In the genomic region with DNA sequence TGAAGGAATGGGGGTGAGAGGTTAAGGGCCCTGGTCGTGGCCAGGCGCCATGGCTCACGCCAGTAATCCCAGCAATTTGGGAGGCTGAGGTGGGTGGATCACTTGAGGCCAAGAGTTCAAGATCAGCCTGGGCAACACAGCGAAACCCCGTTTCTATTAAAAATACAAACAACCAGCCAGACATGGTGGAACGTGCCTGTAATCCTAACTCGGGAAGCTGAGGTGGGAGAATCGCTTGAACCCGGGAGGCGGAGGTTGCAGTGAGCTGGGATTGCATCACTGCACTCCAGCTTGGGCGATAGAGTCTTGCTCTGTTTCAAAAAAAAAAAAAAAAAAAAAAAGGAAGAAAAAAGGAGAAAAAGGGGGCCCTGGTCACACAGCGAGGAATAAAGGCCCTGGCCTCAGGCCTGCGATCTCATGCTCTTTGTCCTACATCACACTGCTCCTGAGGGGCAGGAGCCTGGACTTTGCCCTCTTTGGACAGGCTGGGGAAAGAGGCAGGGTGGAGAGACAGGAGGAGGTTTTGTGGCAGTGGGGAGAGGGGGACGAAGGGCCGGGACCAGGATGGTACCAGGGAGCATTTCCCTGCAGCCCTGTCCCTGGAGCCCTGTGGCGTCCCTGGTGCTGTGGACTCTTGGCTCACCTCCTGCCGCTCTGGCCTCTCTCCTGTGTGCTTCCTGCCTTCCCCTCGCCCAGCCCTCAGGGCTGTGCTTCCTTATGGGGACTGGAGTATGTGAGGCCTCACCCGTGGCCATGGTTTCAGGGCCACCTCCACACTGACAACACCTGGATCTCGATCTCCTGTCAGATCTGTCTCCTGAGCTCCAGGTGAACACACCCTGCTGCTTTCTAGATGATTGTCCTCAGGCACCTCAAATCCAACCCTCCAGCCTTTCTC, we compare ENCODE assay signal across 1 cellular context.
A peak's percentile ranks its signal among the peaks of the same experiment; 100 is the strongest.
TF ChIP-seq lines count a peak whose summit lies in the region.

No MANE protein-coding gene starts in this region.

TF ChIP-seq in HepG2, 621 proteins besides CTCF, POLR2A, EP300 and RAD21 (continued from another document and continues in another):
- TF ChIP-seq KLF16 (CRISPR knock-in tag; IDR thresholded peaks at IDR 0.05) (peak in 1 of 2 experiments; percentile 83; a peak in 2 of 4 replicates), ZNF446 (CRISPR knock-in tag; IDR thresholded peaks at IDR 0.05) (0 out of 2 replicates have a peak, but pooled peaks have one; percentile 68), ETV6 (CRISPR knock-in tag; conservative IDR thresholded peaks at IDR 0.05) (no peak; the same call in 1 of the 2 replicates), ZNF501 (CRISPR knock-in tag; IDR thresholded peaks at IDR 0.05) (peak; percentile 61; the same call in 1 of the 2 replicates), ZNF232 (CRISPR knock-in tag; IDR thresholded peaks at IDR 0.05; ENCODE audit: borderline replicate concordance) (no peak), AGO2 (optimal IDR thresholded peaks at IDR 0.05; ENCODE audit: low read depth, low read length) (peak; percentile 35), ZNF766 (CRISPR knock-in tag; IDR thresholded peaks at IDR 0.05; ENCODE audit: borderline replicate concordance) (no peak; the same call in 1 of the 2 replicates), MZF1 (CRISPR knock-in tag; IDR thresholded peaks at IDR 0.05; ENCODE audit: borderline replicate concordance) (no peak), IRF2 (CRISPR knock-in tag; IDR thresholded peaks at IDR 0.05) (peak; percentile 73; the same call in 1 of the 2 replicates), SYNCRIP (IDR thresholded peaks at IDR 0.05; ENCODE audit: insufficient read depth, low read depth, low read length) (no peak), XBP1 (CRISPR knock-in tag; IDR thresholded peaks at IDR 0.05) (no peak), ZBTB42 (CRISPR knock-in tag; IDR thresholded peaks at IDR 0.05) (peak; percentile 87), ZNF615 (CRISPR knock-in tag; IDR thresholded peaks at IDR 0.05; ENCODE audit: borderline replicate concordance) (0 out of 2 replicates have a peak, but pooled peaks have one; percentile 68), SP1 (IDR thresholded peaks at IDR 0.05) (no peak), SP1 (CRISPR knock-in tag; IDR thresholded peaks at IDR 0.05) (0 out of 2 replicates have a peak, but pooled peaks have one; percentile 13), ZNF737 (CRISPR knock-in tag; IDR thresholded peaks at IDR 0.05; ENCODE audit: borderline replicate concordance) (no peak), ZFP36L1 (CRISPR knock-in tag; IDR thresholded peaks at IDR 0.05) (0 out of 2 replicates have a peak, but pooled peaks have one; percentile 79), ZNF136 (CRISPR knock-in tag; IDR thresholded peaks at IDR 0.05; ENCODE audit: low read depth) (peak; percentile 53; the same call in 1 of the 2 replicates), NFE2L2 (IDR thresholded peaks at IDR 0.05; ENCODE audit: low read length) (no peak), KDM5A (IDR thresholded peaks at IDR 0.05; ENCODE audit: borderline replicate concordance, low read length) (no peak), SAFB2 (CRISPR knock-in tag; IDR thresholded peaks at IDR 0.05; ENCODE audit: borderline replicate concordance, low read depth) (peak; percentile 45; the same call in 1 of the 2 replicates), ZNF251 (CRISPR knock-in tag; IDR thresholded peaks at IDR 0.05) (0 out of 2 replicates have a peak, but pooled peaks have one; percentile 63), ZNF572 (CRISPR knock-in tag; IDR thresholded peaks at IDR 0.05) (0 out of 2 replicates have a peak, but pooled peaks have one; percentile 91), PITX1 (CRISPR knock-in tag; IDR thresholded peaks at IDR 0.05) (peak; percentile 79), CAMTA2 (CRISPR knock-in tag; IDR thresholded peaks at IDR 0.05; ENCODE audit: borderline replicate concordance) (no peak), ZNF556 (CRISPR knock-in tag; IDR thresholded peaks at IDR 0.05; ENCODE audit: borderline replicate concordance) (peak; percentile 95; the same call in 1 of the 2 replicates), ZNF263 (CRISPR knock-in tag; IDR thresholded peaks at IDR 0.05) (peak; percentile 82), ZNF75D (CRISPR knock-in tag; IDR thresholded peaks at IDR 0.05; ENCODE audit: borderline replicate concordance) (no peak), RBM39 (IDR thresholded peaks at IDR 0.05; ENCODE audit: low read depth, low read length, poor library complexity, severe bottlenecking) (peak; percentile 86), HIVEP1 (CRISPR knock-in tag; IDR thresholded peaks at IDR 0.05) (no peak), MAFK (conservative IDR thresholded peaks at IDR 0.05 in 1 of 2, IDR thresholded peaks at IDR 0.05 in 1 of 2; ENCODE audit: low read length in 2 of 2) (no peak), SRF (IDR thresholded peaks at IDR 0.05; ENCODE audit: low read depth, low read length) (0 out of 2 replicates have a peak, but pooled peaks have one; percentile 1), MEIS1 (CRISPR knock-in tag; IDR thresholded peaks at IDR 0.05; ENCODE audit: borderline replicate concordance) (peak; percentile 91; the same call in 1 of the 2 replicates)
- TF ChIP-seq, protein P1, sequence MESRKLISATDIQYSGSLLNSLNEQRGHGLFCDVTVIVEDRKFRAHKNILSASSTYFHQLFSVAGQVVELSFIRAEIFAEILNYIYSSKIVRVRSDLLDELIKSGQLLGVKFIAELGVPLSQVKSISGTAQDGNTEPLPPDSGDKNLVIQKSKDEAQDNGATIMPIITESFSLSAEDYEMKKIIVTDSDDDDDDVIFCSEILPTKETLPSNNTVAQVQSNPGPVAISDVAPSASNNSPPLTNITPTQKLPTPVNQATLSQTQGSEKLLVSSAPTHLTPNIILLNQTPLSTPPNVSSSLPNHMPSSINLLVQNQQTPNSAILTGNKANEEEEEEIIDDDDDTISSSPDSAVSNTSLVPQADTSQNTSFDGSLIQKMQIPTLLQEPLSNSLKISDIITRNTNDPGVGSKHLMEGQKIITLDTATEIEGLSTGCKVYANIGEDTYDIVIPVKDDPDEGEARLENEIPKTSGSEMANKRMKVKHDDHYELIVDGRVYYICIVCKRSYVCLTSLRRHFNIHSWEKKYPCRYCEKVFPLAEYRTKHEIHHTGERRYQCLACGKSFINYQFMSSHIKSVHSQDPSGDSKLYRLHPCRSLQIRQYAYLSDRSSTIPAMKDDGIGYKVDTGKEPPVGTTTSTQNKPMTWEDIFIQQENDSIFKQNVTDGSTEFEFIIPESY (CRISPR knock-in tag; IDR thresholded peaks at IDR 0.05): peak; percentile 7; the same call in 1 of the 2 replicates
- TF ChIP-seq, protein P2, sequence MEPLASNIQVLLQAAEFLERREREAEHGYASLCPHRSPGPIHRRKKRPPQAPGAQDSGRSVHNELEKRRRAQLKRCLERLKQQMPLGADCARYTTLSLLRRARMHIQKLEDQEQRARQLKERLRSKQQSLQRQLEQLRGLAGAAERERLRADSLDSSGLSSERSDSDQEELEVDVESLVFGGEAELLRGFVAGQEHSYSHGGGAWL (CRISPR knock-in tag; IDR thresholded peaks at IDR 0.05): no peak
- TF ChIP-seq, protein P3, sequence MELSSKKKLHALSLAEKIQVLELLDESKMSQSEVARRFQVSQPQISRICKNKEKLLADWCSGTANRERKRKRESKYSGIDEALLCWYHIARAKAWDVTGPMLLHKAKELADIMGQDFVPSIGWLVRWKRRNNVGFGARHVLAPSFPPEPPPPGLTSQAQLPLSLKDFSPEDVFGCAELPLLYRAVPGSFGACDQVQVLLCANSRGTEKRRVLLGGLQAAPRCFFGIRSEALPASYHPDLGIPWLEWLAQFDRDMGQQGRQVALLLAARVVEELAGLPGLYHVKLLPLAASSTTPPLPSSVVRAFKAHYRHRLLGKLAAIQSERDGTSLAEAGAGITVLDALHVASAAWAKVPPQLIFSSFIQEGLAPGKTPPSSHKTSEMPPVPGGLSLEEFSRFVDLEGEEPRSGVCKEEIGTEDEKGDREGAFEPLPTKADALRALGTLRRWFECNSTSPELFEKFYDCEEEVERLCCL (CRISPR knock-in tag; IDR thresholded peaks at IDR 0.05; ENCODE audit: borderline replicate concordance): no peak
- TF ChIP-seq, protein P4, sequence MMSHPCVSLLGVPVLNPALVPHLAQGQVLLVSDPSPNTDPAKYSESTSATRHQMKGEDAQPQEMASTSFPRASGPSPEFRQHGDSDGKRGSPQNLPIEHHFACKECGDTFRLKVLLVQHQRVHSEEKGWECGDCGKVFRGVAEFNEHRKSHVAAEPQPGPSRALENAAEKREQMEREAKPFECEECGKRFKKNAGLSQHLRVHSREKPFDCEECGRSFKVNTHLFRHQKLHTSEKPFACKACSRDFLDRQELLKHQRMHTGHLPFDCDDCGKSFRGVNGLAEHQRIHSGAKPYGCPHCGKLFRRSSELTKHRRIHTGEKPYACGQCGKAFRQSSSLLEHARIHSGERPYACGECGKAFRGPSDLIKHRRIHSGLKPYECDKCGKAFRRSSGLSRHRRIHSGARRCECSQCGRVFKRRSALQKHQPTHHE (CRISPR knock-in tag; IDR thresholded peaks at IDR 0.05; ENCODE audit: borderline replicate concordance): 0 out of 2 replicates have a peak, but pooled peaks have one; percentile 16
- TF ChIP-seq, protein P5, sequence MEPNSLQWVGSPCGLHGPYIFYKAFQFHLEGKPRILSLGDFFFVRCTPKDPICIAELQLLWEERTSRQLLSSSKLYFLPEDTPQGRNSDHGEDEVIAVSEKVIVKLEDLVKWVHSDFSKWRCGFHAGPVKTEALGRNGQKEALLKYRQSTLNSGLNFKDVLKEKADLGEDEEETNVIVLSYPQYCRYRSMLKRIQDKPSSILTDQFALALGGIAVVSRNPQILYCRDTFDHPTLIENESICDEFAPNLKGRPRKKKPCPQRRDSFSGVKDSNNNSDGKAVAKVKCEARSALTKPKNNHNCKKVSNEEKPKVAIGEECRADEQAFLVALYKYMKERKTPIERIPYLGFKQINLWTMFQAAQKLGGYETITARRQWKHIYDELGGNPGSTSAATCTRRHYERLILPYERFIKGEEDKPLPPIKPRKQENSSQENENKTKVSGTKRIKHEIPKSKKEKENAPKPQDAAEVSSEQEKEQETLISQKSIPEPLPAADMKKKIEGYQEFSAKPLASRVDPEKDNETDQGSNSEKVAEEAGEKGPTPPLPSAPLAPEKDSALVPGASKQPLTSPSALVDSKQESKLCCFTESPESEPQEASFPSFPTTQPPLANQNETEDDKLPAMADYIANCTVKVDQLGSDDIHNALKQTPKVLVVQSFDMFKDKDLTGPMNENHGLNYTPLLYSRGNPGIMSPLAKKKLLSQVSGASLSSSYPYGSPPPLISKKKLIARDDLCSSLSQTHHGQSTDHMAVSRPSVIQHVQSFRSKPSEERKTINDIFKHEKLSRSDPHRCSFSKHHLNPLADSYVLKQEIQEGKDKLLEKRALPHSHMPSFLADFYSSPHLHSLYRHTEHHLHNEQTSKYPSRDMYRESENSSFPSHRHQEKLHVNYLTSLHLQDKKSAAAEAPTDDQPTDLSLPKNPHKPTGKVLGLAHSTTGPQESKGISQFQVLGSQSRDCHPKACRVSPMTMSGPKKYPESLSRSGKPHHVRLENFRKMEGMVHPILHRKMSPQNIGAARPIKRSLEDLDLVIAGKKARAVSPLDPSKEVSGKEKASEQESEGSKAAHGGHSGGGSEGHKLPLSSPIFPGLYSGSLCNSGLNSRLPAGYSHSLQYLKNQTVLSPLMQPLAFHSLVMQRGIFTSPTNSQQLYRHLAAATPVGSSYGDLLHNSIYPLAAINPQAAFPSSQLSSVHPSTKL (CRISPR knock-in tag; IDR thresholded peaks at IDR 0.05): peak; percentile 80
- TF ChIP-seq, protein P6, sequence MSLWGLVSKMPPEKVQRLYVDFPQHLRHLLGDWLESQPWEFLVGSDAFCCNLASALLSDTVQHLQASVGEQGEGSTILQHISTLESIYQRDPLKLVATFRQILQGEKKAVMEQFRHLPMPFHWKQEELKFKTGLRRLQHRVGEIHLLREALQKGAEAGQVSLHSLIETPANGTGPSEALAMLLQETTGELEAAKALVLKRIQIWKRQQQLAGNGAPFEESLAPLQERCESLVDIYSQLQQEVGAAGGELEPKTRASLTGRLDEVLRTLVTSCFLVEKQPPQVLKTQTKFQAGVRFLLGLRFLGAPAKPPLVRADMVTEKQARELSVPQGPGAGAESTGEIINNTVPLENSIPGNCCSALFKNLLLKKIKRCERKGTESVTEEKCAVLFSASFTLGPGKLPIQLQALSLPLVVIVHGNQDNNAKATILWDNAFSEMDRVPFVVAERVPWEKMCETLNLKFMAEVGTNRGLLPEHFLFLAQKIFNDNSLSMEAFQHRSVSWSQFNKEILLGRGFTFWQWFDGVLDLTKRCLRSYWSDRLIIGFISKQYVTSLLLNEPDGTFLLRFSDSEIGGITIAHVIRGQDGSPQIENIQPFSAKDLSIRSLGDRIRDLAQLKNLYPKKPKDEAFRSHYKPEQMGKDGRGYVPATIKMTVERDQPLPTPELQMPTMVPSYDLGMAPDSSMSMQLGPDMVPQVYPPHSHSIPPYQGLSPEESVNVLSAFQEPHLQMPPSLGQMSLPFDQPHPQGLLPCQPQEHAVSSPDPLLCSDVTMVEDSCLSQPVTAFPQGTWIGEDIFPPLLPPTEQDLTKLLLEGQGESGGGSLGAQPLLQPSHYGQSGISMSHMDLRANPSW (CRISPR knock-in tag; IDR thresholded peaks at IDR 0.05; ENCODE audit: borderline replicate concordance): no peak
- TF ChIP-seq, protein P7, sequence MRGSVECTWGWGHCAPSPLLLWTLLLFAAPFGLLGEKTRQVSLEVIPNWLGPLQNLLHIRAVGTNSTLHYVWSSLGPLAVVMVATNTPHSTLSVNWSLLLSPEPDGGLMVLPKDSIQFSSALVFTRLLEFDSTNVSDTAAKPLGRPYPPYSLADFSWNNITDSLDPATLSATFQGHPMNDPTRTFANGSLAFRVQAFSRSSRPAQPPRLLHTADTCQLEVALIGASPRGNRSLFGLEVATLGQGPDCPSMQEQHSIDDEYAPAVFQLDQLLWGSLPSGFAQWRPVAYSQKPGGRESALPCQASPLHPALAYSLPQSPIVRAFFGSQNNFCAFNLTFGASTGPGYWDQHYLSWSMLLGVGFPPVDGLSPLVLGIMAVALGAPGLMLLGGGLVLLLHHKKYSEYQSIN (CRISPR knock-in tag; IDR thresholded peaks at IDR 0.05; ENCODE audit: borderline replicate concordance): no peak
- TF ChIP-seq, protein P8, sequence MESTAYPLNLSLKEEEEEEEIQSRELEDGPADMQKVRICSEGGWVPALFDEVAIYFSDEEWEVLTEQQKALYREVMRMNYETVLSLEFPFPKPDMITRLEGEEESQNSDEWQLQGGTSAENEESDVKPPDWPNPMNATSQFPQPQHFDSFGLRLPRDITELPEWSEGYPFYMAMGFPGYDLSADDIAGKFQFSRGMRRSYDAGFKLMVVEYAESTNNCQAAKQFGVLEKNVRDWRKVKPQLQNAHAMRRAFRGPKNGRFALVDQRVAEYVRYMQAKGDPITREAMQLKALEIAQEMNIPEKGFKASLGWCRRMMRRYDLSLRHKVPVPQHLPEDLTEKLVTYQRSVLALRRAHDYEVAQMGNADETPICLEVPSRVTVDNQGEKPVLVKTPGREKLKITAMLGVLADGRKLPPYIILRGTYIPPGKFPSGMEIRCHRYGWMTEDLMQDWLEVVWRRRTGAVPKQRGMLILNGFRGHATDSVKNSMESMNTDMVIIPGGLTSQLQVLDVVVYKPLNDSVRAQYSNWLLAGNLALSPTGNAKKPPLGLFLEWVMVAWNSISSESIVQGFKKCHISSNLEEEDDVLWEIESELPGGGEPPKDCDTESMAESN (CRISPR knock-in tag; conservative IDR thresholded peaks at IDR 0.05): peak; percentile 74
